ENCODE assay signal across 8 cellular contexts in genomic region chr1:33470495-33471012, GRCh38.
A peak's percentile ranks its signal among the peaks of the same experiment; 100 is the strongest.
DNase-seq lines count a peak whose midpoint lies in the region; ATAC-seq and TF ChIP-seq lines count a peak whose summit lies in the region.

No MANE protein-coding gene starts in this region.

- DNase-seq in COR-L47 (lab: John Stamatoyannopoulos, UW) (peak; percentile 76), HEK293T (ENCODE audit: extremely low spot score) (peak; percentile 87), NCI-H2171 treated with DMSO at 0.1 percent for 48 hours (lab: John Stamatoyannopoulos, UW) (peak; percentile 89), kidney glomerular epithelial cell (lab: John Stamatoyannopoulos, UW) (peak; percentile 74)
- DNase-seq in central memory CD4-positive, alpha-beta T cell: peak; percentile 31
- peak; percentile 37 to 38 for DNase-seq in stimulated activated CD4-positive, alpha-beta T cell treated with anti-CD3 and anti-CD28 coated beads, Interleukin-1b, Interleukin-23, amount 100 ng/mL, for 4 hours (ENCODE audit: low read depth in 2 of 2)

- CTCF ChIA-PET in HEK293T (lab: Yijun Ruan, JAX): interaction anchor here (0.8 to 4.0 kb wide), 6 partner anchors 12 to 329 kb away, joined by 3 to 27 read pairs (median 3); no protein-coding TSS in a partner anchor

- no peak for ATAC-seq in GM21737 (IDR thresholded peaks at IDR 0.05; ENCODE audit: unreplicated experiment)

- no peak overlapping the region for H3K4me3 ChIP-seq in WI38 (ENCODE audit: low read depth, low read length)

- POLR2A ChIA-PET in HEK293T (lab: Yijun Ruan, JAX): interaction anchor here (1.1 to 1.8 kb wide), 4 partner anchors 10 to 175 kb away, joined by 3 to 6 read pairs (median 4); no protein-coding TSS in a partner anchor

- peak; percentile 57 for TF ChIP-seq CTCF in WI38 (IDR thresholded peaks at IDR 0.05; ENCODE audit: low read depth, low read length)

TF ChIP-seq in HEK293T, 16 proteins besides CTCF, POLR2A, EP300 and RAD21:
- no peak for TF ChIP-seq FOXA1 (IDR thresholded peaks at IDR 0.05)
- TF ChIP-seq SUZ12 (IDR thresholded peaks at IDR 0.05): no peak
- no peak for TF ChIP-seq TARDBP (IDR thresholded peaks at IDR 0.05)
- TF ChIP-seq CTBP1 (IDR thresholded peaks at IDR 0.05; ENCODE audit: borderline replicate concordance): no peak
- no peak for TF ChIP-seq HDGF (IDR thresholded peaks at IDR 0.05; ENCODE audit: borderline replicate concordance)

Comparison
In these comparisons a context has a peak if more than half of its experiments do, and no peak if none do; other contexts are left out.
1. DNase-seq: peak in every context shown above with its lines; median percentile 89 in NCI-H2171 treated with DMSO at 0.1 percent for 48 hours; 87 in HEK293T; 76 in COR-L47; 74 in kidney glomerular epithelial cell; 38 in stimulated activated CD4-positive, alpha-beta T cell treated with anti-CD3 and anti-CD28 coated beads, Interleukin-1b, Interleukin-23, amount 100 ng/mL, for 4 hours; 31 in central memory CD4-positive, alpha-beta T cell.